Comparison of ENCODE assay signal across 8 cellular contexts in the genomic region with DNA sequence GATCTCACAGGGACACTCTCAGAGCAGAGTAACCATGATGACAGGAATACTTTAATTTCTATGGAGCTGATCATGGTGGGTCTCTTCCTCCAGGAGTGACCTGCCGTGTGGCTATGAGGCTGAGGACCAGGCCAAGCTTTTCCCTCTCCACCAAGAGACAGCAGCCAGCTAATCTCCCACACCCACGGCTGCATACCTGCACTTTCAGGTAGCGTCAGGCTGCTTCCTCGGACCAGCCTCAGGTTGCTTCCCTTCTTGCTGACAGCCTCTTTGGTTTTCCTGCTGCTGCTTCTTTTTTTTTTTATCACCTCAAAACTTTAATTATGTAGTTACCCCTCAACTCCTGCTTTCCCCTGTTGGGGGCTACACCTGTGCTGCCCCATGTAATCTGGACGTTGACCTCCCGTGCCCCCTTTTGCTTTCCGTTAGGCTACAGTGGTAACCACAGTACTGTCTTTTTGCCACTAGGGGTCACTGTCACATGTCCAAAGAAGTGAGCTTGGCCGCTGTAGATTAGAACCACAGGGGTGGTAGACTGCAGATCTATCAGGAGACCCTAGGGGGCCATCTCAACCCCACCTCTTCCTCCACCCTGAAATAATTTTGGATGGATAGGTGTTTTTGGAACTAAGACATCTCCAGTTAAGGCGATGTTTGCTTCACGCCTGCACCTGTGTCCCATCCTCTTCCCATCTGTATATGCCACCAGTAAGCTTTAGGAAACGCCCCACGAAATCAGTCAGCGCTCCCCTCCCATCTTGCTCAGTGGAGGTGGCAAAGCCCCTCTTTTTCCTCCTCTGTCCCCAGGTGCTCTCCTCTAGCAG. TPM values are rescaled to one million over a fixed set of nuclear protein-coding genes. Genes with fewer than 3 reads are reported as not detected.
DNase-seq lines count a peak whose midpoint lies in the region; ATAC-seq lines count a peak whose summit lies in the region.

No MANE protein-coding gene starts in this region.

- no peaks in the 10 kb centered on the region for H3K36me3 ChIP-seq in CD4-positive, alpha-beta memory T cell (ENCODE audit: insufficient read depth, low read length)

- intact Hi-C loops in CD4-positive, alpha-beta memory T cell (cut with micrococcal nuclease): loop anchor here (1.0 to 2.0 kb wide), 8 partner anchors 8 to 322 kb away; a partner anchor contains a TSS

- no peak overlapping the region for H3K4me3 Mint-ChIP-seq in CD4-positive, alpha-beta memory T cell

- CTCF ChIA-PET in CD4-positive, alpha-beta memory T cell (lab: Charles Lee; ENCODE audit: partially characterized antibody): interaction anchor here (0.6 to 6.8 kb wide), 35 partner anchors 8 to 323 kb away, joined by 3 to 124 read pairs (median 4); a partner anchor contains a TSS

- no peaks in the 10 kb centered on the region for H3K9me3 ChIP-seq in CD4-positive, alpha-beta memory T cell (ENCODE audit: control insufficient read depth in 1 of 2, low read length in 2 of 2)

- peak; percentile 99 for ATAC-seq in GM19351 (IDR thresholded peaks at IDR 0.05; ENCODE audit: unreplicated experiment)
- ATAC-seq in HG03432 (IDR thresholded peaks at IDR 0.05; ENCODE audit: unreplicated experiment): peak; percentile 95
- ATAC-seq in left lobe of liver: peak; percentile 92

- H3K36me3 Mint-ChIP-seq in CD4-positive, alpha-beta memory T cell: no peaks in the 10 kb centered on the region

- peaks cover 6 to 9% of the 10 kb centered on the region in 2 donors for H3K27me3 Mint-ChIP-seq in CD4-positive, alpha-beta memory T cell

- peak; percentile 70 to 77 (median 74) for DNase-seq in CD4-positive, alpha-beta memory T cell
- peak; percentile 81 for DNase-seq in NCI-H460 (ENCODE audit: extremely low read depth, low read depth)
- DNase-seq in activated CD4-positive, CD25-positive, alpha-beta regulatory T cell treated with anti-CD3 and anti-CD28 coated beads, Interleukin-2, amount 50 U/mL, for 72 hours: peak; percentile 55
- DNase-seq in cerebellar cortex (ENCODE audit: low spot score): peak; percentile 86
- DNase-seq in left lobe of liver (ENCODE audit: low spot score): peak; percentile 64
- DNase-seq in stimulated activated CD4-positive, alpha-beta T cell treated with anti-CD3 and anti-CD28 coated beads, Interleukin-4, amount 100 ng/mL, for 48 hours (ENCODE audit: low read depth in 2 of 2): peak; percentile 47

- peaks cover 0 to 2% (median 0%) of the 10 kb centered on the region in 8 donors for H3K9me3 Mint-ChIP-seq in CD4-positive, alpha-beta memory T cell

- no peak overlapping the region for H3K4me3 ChIP-seq in CD4-positive, alpha-beta memory T cell (ENCODE audit: low read length in 2 of 2)

- no peaks in the 10 kb centered on the region for H3K4me1 ChIP-seq in CD4-positive, alpha-beta memory T cell (ENCODE audit: insufficient read depth, low read length)

- H3K27me3 ChIP-seq in CD4-positive, alpha-beta memory T cell (ENCODE audit: insufficient read depth, low read length): no peaks in the 10 kb centered on the region

- peaks cover 3 to 7% (median 5%) of the 10 kb centered on the region in 4 donors for H3K4me1 Mint-ChIP-seq in CD4-positive, alpha-beta memory T cell

- POLR2A ChIA-PET in CD4-positive, alpha-beta memory T cell (lab: Charles Lee; ENCODE audit: partially characterized antibody): interaction anchor here (0.9 to 2.4 kb wide), 4 partner anchors 10 to 110 kb away, joined by 3 to 11 read pairs (median 4); a partner anchor contains a TSS

- no peak overlapping the region for H3K27ac ChIP-seq in CD4-positive, alpha-beta memory T cell (ENCODE audit: low read depth, low read length)

- H3K27ac Mint-ChIP-seq in CD4-positive, alpha-beta memory T cell: peak overlapping the region in 2 of 7 donors; percentile 26 to 38

RNA-seq across cellular contexts. Expression of a gene that starts 7.8 kb away (rescaled TPM):
- 10 to 100 TPM; 32.4 to 36.0 TPM for total RNA-seq in CD4-positive, alpha-beta memory T cell
- 10 to 100 TPM; 30.4 to 45.0 TPM for polyA plus RNA-seq in CD4-positive, alpha-beta memory T cell
- total RNA-seq in NCI-H460 (2014; rRNA removed; shearing (Covaris generic)): 34.6 and 39.8 TPM in 2 replicates
- polyA plus RNA-seq in NCI-H460 (2014; cell fraction: nucleus; rRNA removed): 88.6 and 89.7 TPM in 2 replicates
- 11.8 TPM for total RNA-seq in left lobe of liver

RNA-seq across cellular contexts. Expression of a gene that starts 21.4 kb away (rescaled TPM):
- total RNA-seq in CD4-positive, alpha-beta memory T cell: 10 to 100 TPM; 33.8 to 37.1 TPM
- 1 to 10 TPM; 4.2 to 6.2 TPM for polyA plus RNA-seq in CD4-positive, alpha-beta memory T cell
- total RNA-seq in NCI-H460 (2014; rRNA removed; shearing (Covaris generic)): 22.0 and 27.4 TPM in 2 replicates
- 22.3 and 38.6 TPM in 2 replicates for polyA plus RNA-seq in NCI-H460 (2014; cell fraction: nucleus; rRNA removed)
- 2.2 TPM for total RNA-seq in left lobe of liver

RNA-seq across cellular contexts. Expression of a gene that starts 28.0 kb away (rescaled TPM):
- total RNA-seq in CD4-positive, alpha-beta memory T cell: under 1 TPM; 0.47 to 0.67 TPM
- polyA plus RNA-seq in CD4-positive, alpha-beta memory T cell: not detected
- total RNA-seq in NCI-H460 (2014; rRNA removed; shearing (Covaris generic)): 9.2 and 13.1 TPM in 2 replicates
- 34.0 and 37.4 TPM in 2 replicates for polyA plus RNA-seq in NCI-H460 (2014; cell fraction: nucleus; rRNA removed)
- 1.5 TPM for total RNA-seq in left lobe of liver

RNA-seq across cellular contexts. Expression of a gene that starts 33.4 kb away (rescaled TPM):
- under 1 TPM; 0.96 to 1.00 TPM for total RNA-seq in CD4-positive, alpha-beta memory T cell
- not detected for polyA plus RNA-seq in CD4-positive, alpha-beta memory T cell
- 0.07 and 0.09 TPM in 2 replicates for total RNA-seq in NCI-H460 (2014; rRNA removed; shearing (Covaris generic))
- 0.08 TPM in 1 of 2 replicates, not detected in the other for polyA plus RNA-seq in NCI-H460 (2014; cell fraction: nucleus; rRNA removed)
- 0.05 TPM for total RNA-seq in left lobe of liver

RNA-seq across cellular contexts. Expression of a gene that starts 36.2 kb away (rescaled TPM):
- 10 to 100 TPM; 69.4 to 70.7 TPM for total RNA-seq in CD4-positive, alpha-beta memory T cell
- polyA plus RNA-seq in CD4-positive, alpha-beta memory T cell: 10 to 100 TPM; 67.4 to 86.2 TPM
- 72.8 and 76.1 TPM in 2 replicates for total RNA-seq in NCI-H460 (2014; rRNA removed; shearing (Covaris generic))
- 173 and 206 TPM in 2 replicates for polyA plus RNA-seq in NCI-H460 (2014; cell fraction: nucleus; rRNA removed)
- total RNA-seq in left lobe of liver: 28.9 TPM
